In the genomic region with DNA sequence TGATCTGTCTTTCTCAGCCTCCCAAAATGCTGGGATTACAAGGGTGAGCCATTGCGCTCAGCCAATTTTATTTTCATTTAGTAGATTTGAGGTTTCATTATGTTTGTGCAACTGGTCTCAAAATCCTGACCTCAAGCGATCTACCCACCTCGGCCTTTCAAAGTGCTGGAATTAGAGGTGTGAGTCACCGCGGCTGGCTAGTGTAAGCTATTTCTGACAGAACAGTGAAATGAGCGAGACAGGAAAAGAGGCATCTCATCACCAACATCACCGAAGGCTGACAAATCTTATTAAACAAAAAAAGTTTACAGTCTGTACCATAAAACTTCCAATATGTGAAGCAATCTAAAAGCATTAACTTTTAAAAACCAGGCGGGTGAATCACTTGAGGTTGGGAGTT, we compare ENCODE assay signal across 1 cellular context.
TF ChIP-seq lines count a peak whose summit lies in the region.

No MANE protein-coding gene starts in this region.

TF ChIP-seq in K562, 482 proteins besides CTCF, POLR2A, EP300 and RAD21:
- TF ChIP-seq ZNF592 (IDR thresholded peaks at IDR 0.05) (peak; percentile 12; the same call in 1 of the 2 replicates), SMARCA4 (IDR thresholded peaks at IDR 0.05) (peak; percentile 40; the same call in 1 of the 2 replicates), PREB (CRISPR knock-in tag; IDR thresholded peaks at IDR 0.05) (no peak), MEIS2 (IDR thresholded peaks at IDR 0.05; ENCODE audit: partially characterized antibody) (peak; percentile 39), TEAD4 (IDR thresholded peaks at IDR 0.05; ENCODE audit: low read length) (peak; percentile 38; the same call in 1 of the 2 replicates), TEAD4 (CRISPR knock-in tag; IDR thresholded peaks at IDR 0.05; ENCODE audit: borderline replicate concordance) (no peak), ESRRB (CRISPR knock-in tag; IDR thresholded peaks at IDR 0.05; ENCODE audit: borderline replicate concordance) (no peak), ADNP (tag; IDR thresholded peaks at IDR 0.05) (peak; percentile 70; the same call in 1 of the 2 replicates), ATF3 (IDR thresholded peaks at IDR 0.05) (peak; percentile 88), ATF3 (CRISPR knock-in tag; conservative IDR thresholded peaks at IDR 0.05) (peak; percentile 62; the same call in 1 of the 2 replicates), L3MBTL2 (IDR thresholded peaks at IDR 0.05) (0 out of 2 replicates have a peak, but pooled peaks have one; percentile 8), ARID1B (IDR thresholded peaks at IDR 0.05) (peak; percentile 56), JUND (IDR thresholded peaks at IDR 0.05; ENCODE audit: borderline replicate concordance, low read depth, low read length) (peak; percentile 87), JUND (tag; IDR thresholded peaks at IDR 0.05; ENCODE audit: borderline replicate concordance, low read depth, low read length) (peak; percentile 68; the same call in 1 of the 3 replicates), FOSL1 (tag; conservative IDR thresholded peaks at IDR 0.05) (peak; percentile 77), HCFC1 (IDR thresholded peaks at IDR 0.05; ENCODE audit: low read depth, low read length) (no peak), CEBPB (tag; IDR thresholded peaks at IDR 0.05) (peak; percentile 10; the same call in 1 of the 2 replicates), JUN (IDR thresholded peaks at IDR 0.05; ENCODE audit: borderline replicate concordance, low read depth, low read length) (peak; percentile 80), JUN (CRISPR knock-in tag; IDR thresholded peaks at IDR 0.05; ENCODE audit: borderline replicate concordance) (no peak; the same call in 1 of the 2 replicates), ZNF780A (CRISPR knock-in tag; IDR thresholded peaks at IDR 0.05) (no peak), MEF2A (IDR thresholded peaks at IDR 0.05; ENCODE audit: control insufficient read depth, low read depth, low read length) (peak; percentile 73; the same call in 1 of the 2 replicates), DPF2 (IDR thresholded peaks at IDR 0.05) (0 out of 2 replicates have a peak, but pooled peaks have one; percentile 42), ZNF699 (CRISPR knock-in tag; IDR thresholded peaks at IDR 0.05; ENCODE audit: insufficient replicate concordance) (no peak), CBFA2T3 (IDR thresholded peaks at IDR 0.05) (peak; percentile 39; the same call in 1 of the 2 replicates)
- TF ChIP-seq, protein P1, sequence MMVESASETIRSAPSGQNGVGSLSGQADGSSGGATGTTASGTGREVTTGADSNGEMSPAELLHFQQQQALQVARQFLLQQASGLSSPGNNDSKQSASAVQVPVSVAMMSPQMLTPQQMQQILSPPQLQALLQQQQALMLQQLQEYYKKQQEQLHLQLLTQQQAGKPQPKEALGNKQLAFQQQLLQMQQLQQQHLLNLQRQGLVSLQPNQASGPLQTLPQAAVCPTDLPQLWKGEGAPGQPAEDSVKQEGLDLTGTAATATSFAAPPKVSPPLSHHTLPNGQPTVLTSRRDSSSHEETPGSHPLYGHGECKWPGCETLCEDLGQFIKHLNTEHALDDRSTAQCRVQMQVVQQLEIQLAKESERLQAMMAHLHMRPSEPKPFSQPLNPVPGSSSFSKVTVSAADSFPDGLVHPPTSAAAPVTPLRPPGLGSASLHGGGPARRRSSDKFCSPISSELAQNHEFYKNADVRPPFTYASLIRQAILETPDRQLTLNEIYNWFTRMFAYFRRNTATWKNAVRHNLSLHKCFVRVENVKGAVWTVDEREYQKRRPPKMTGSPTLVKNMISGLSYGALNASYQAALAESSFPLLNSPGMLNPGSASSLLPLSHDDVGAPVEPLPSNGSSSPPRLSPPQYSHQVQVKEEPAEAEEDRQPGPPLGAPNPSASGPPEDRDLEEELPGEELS (CRISPR knock-in tag; IDR thresholded peaks at IDR 0.05; ENCODE audit: borderline replicate concordance): no peak
- TF ChIP-seq, protein P2, sequence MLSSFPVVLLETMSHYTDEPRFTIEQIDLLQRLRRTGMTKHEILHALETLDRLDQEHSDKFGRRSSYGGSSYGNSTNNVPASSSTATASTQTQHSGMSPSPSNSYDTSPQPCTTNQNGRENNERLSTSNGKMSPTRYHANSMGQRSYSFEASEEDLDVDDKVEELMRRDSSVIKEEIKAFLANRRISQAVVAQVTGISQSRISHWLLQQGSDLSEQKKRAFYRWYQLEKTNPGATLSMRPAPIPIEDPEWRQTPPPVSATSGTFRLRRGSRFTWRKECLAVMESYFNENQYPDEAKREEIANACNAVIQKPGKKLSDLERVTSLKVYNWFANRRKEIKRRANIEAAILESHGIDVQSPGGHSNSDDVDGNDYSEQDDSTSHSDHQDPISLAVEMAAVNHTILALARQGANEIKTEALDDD (IDR thresholded peaks at IDR 0.05): peak; percentile 23; the same call in 1 of the 2 replicates
